In the genomic region with DNA sequence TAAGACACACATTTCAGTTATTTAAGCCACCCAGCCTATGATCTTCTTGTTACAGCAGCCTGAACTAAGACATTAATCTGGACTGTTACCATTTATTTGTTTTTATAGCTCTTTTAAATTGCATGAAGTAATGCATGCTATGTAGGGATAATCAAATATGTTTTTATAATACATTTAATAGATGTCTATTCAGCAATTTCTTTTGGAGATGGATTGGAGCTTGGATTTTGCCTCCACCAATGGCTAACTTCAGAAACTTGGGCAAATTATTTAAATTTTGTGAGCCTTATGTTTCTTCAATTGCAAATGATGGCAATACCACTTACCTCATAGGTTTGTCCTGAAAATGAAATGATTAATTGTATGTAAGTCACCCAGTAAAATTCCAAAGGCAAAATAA, we compare ENCODE assay signal across 27 cellular contexts.
"Had no signal": no experiment of that assay in that cellular context is flagged by ENCODE, and none has a peak within 500 bp of the region (broad histone marks: within the 10 kb centered on the region; RNA-seq: fewer than 3 reads in every experiment).

No MANE protein-coding gene starts in this region.

- H3K4me3 ChIP-seq: stomach, suprapubic skin, testis, thoracic aorta, thyroid gland, tibial artery, tibial nerve, transverse colon, upper lobe of left lung, upper lobe of right lung, uterus, vagina had no signal

- H3K9me3 ChIP-seq: stomach, suprapubic skin, testis, thoracic aorta, thyroid gland, tibial artery, tibial nerve, transverse colon, upper lobe of left lung, upper lobe of right lung, uterus, vagina had no signal

- H3K4me1 ChIP-seq: stomach, suprapubic skin, testis, thyroid gland, tibial artery, tibial nerve, transverse colon, upper lobe of left lung, upper lobe of right lung, uterus, vagina had no signal

- FAIRE-seq: urothelium cell line had no signal

- H3K27ac ChIP-seq: stomach, suprapubic skin, testis, thoracic aorta, thyroid gland, tibial artery, tibial nerve, transverse colon, upper lobe of left lung, upper lobe of right lung, uterus, vagina had no signal

- DNase-seq: stimulated activated CD4-positive, alpha-beta T cell treated with anti-CD3 and anti-CD28 coated beads, Interleukin-2, amount 100 ng/mL, for 48 hours; stimulated activated CD4-positive, alpha-beta T cell treated with anti-CD3 and anti-CD28 coated beads, Interleukin-4, amount 100 ng/mL, for 1 hour; stimulated activated CD4-positive, alpha-beta T cell treated with anti-CD3 and anti-CD28 coated beads, Interleukin-4, amount 100 ng/mL, for 24 hours; stimulated activated CD4-positive, alpha-beta T cell treated with anti-CD3 and anti-CD28 coated beads, Interleukin-4, amount 100 ng/mL, for 4 hours; stimulated activated CD8-positive, alpha-beta memory T cell treated with anti-CD3 and anti-CD28 coated beads, Interleukin-4, amount 100 ng/mL, for 48 hours; stimulated activated naive B cell treated with anti-CD40 and anti-IgM and Interleukin-4, amounts not matched to agents 10 μg/mL and 1 μg/mL and 100 μg/mL, for 72 hours; stimulated activated naive CD4-positive, alpha-beta T cell; stimulated activated naive CD4-positive, alpha-beta T cell treated with Interleukin-2 at 50 U/mL for 16 hours; stimulated activated naive CD8-positive, alpha-beta T cell treated with anti-CD3 and anti-CD28 coated beads, Interleukin-15, amount 100 ng/mL, for 72 hours; stimulated activated naive CD8-positive, alpha-beta T cell treated with anti-CD3 and anti-CD28 coated beads, Interleukin-15, Interleukin-2, amounts not matched to agents 100 U/mL and 50 U/mL, for 24 hours; stomach; substantia nigra; testis; thyroid gland; tibial artery; transverse colon; trophoblast cell; upper lobe of left lung; upper lobe of right lung; uterus had no signal

- H3K27me3 ChIP-seq: stomach, suprapubic skin, testis, thyroid gland, tibial artery, tibial nerve, transverse colon, upper lobe of left lung, upper lobe of right lung, uterus, vagina had no signal

- H3K36me3 ChIP-seq: stomach, suprapubic skin, thoracic aorta, thyroid gland, tibial artery, tibial nerve, transverse colon, upper lobe of left lung, upper lobe of right lung, uterus, vagina had no signal

- ATAC-seq: stimulated activated effector memory CD8-positive, alpha-beta T cell treated with anti-CD3 and anti-CD28 coated beads, Interleukin-12 subunit alpha, Interleukin-12 subunit beta, amount 100 ng/mL, for 72 hours; stimulated activated memory B cell treated with anti-CD40 and anti-IgM and Interleukin-4, amounts not matched to agents 10 μg/mL and 1 μg/mL and 100 μg/mL, for 72 hours; stimulated activated naive B cell treated with anti-CD40 and anti-IgM and Interleukin-4, amounts not matched to agents 10 μg/mL and 1 μg/mL and 100 μg/mL, for 72 hours; stimulated activated naive CD8-positive, alpha-beta T cell treated with anti-CD3 and anti-CD28 coated beads, Interleukin-15, amount 100 ng/mL, for 72 hours; stimulated activated naive CD8-positive, alpha-beta T cell treated with anti-CD3 and anti-CD28 coated beads, Interleukin-15, Interleukin-2, amounts not matched to agents 100 U/mL and 50 U/mL, for 24 hours; upper lobe of right lung had no signal
